In genomic region chr3:42906085-42906904, GRCh38 we compare ENCODE assay signal across 8 cellular contexts. TPM values are rescaled to one million over a fixed set of nuclear protein-coding genes. Genes with fewer than 3 reads are reported as not detected.
DNase-seq lines count a peak whose midpoint lies in the region; TF ChIP-seq lines count a peak whose summit lies in the region.

TSS of gene ZNF662 (plus strand) at chr3:42906142. CDS start at chr3:42908115, 1,973 bp downstream.

- peaks cover under 1% of the 10 kb centered on the region for H3K9me3 Mint-ChIP-seq in MCF 10A (ENCODE audit: unreplicated experiment)

- in situ Hi-C loops in T47D (cut with HindIII; ENCODE audit: low pct_unique_long_range_greater_than_20kb, low sequenced_read_pairs) (no loop called here), astrocyte of the spinal cord (cut with HindIII; ENCODE audit: low sequenced_read_pairs) (no loop called here)

- TF ChIP-seq CTCF in MCF 10A (IDR thresholded peaks at IDR 0.05; ENCODE audit: unreplicated experiment), result no peak
- TF ChIP-seq CTCF in astrocyte of the spinal cord (IDR thresholded peaks at IDR 0.05; ENCODE audit: low read depth, low read length), result no peak

- H3K27me3 Mint-ChIP-seq in MCF 10A (ENCODE audit: insufficient read depth, unreplicated experiment), result peaks cover 36% of the 10 kb centered on the region

- BruUV-seq in MCF 10A (replicated peaks; lab: Mats Ljungman, UMichigan), result no TSS peak

- DNase-seq in T47D (ENCODE audit: low read depth in 1 of 2, low spot score in 1 of 2) (peak; percentile 36 to 39), MCF 10A (ENCODE audit: unreplicated experiment) (no peak), astrocyte of the spinal cord (ENCODE audit: low read depth, low spot score) (peak; percentile 11), left kidney (ENCODE audit: low read depth, low spot score) (peak; percentile 89), amniotic stem cell (lab: John Stamatoyannopoulos, UW) (no peak), NOMO-1 (lab: John Stamatoyannopoulos, UW; ENCODE audit: unreplicated experiment in 2 of 2) (no peak), dedifferentiated amniotic fluid mesenchymal stem cell (ENCODE audit: extremely low spot score) (no peak)
- DNase-seq in stimulated activated CD8-positive, alpha-beta memory T cell treated with anti-CD3 and anti-CD28 coated beads, Interleukin-4, amount 100 ng/mL, for 48 hours, result peak; percentile 46

- no peaks in the 10 kb centered on the region for H3K36me3 Mint-ChIP-seq in MCF 10A (ENCODE audit: insufficient read depth, unreplicated experiment)

- H3K4me3 ChIP-seq in astrocyte of the spinal cord (ENCODE audit: low read depth, low read length), result peak within 1 kb of the TSS; percentile 42

- H3K27ac Mint-ChIP-seq in MCF 10A (ENCODE audit: low read depth, unreplicated experiment), result no peak within 1 kb of the TSS

- H3K4me1 Mint-ChIP-seq in MCF 10A (ENCODE audit: insufficient read depth, unreplicated experiment), result no peaks in the 10 kb centered on the region

- CTCF ChIA-PET in MCF 10A (lab: Yijun Ruan, JAX), result interaction anchor here (0.6 to 0.9 kb wide), 2 partner anchors 56 to 127 kb away, joined by 3 read pairs; no protein-coding TSS in a partner anchor

- POLR2A ChIA-PET in MCF 10A (lab: Yijun Ruan, JAX), result no interaction called here

- intact Hi-C loops in MCF 10A (cut with micrococcal nuclease), result no loop called here

- no peak within 1 kb of the TSS for H3K4me3 Mint-ChIP-seq in MCF 10A (ENCODE audit: unreplicated experiment)

RNA-seq across cellular contexts. Expression of gene ZNF662, which starts in this region (rescaled TPM):
- total RNA-seq in MCF 10A (2022), result not detected in 2 replicates

Comparison
In these comparisons a context has a peak if more than half of its experiments do, and no peak if none do; other contexts are left out.
1. DNase-seq: peak in T47D (2 of 2), astrocyte of the spinal cord (single experiment), left kidney (single experiment) and stimulated activated CD8-positive, alpha-beta memory T cell treated with anti-CD3 and anti-CD28 coated beads, Interleukin-4, amount 100 ng/mL, for 48 hours (single experiment); none in MCF 10A (single experiment), amniotic stem cell (single experiment), NOMO-1 (0 of 2) and dedifferentiated amniotic fluid mesenchymal stem cell (single experiment).